1 cellular context compared by ENCODE assay signal in the genomic region with DNA sequence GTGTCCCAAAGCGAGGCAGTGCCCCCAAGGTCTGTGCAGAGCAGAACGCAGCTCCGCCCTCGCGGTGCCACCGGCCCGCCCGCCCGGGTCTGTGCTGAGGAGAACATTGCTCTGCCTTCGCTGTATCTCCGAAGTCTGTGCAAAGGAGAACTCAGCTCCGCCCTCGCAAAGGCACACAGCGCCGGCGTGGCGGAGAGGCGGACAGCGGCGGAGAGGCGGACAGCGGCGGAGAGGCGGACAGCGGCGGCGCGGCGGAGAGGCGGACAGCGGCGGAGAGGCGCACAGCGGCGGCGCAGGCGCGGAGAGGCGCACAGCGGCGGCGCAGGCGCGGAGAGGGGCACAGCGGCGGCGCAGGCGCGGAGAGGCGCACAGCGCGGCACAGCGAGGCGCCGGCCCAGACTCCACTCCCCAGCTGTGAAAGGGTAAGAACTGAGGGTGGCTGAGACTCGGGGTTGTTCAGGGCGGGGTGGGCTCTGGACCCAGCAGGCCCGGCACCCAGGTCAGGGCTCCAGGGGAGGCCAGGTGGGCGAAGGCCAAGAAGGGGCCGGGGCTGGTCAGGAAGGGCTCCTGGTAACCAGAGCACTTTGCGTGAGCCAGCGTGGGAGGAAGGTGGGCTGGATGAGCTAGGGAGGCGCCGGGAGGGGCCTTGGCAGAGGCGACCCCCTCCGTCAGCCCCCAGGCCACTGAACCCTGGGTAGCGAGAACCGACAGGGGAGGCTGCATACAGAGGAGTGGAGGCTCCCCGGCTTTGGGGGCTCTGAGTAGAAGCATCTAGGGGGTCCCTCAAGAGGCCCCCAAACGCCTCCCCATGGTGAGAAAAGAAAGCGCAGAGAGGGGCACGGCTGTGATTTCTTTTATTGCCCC.
TF ChIP-seq lines count a peak whose summit lies in the region.
"Not testable (repeated sequence)": the region's sequence is repeated elsewhere in the genome, so short reads cannot be mapped to it uniquely, and the experiment has no call there.

No MANE protein-coding gene starts in this region.

TF ChIP-seq in HepG2, 621 proteins besides CTCF, POLR2A, EP300 and RAD21 (continued from another document and continues in another):
- TF ChIP-seq THAP11 (CRISPR knock-in tag; IDR thresholded peaks at IDR 0.05) (peak; percentile 53), GMEB1 (CRISPR knock-in tag; IDR thresholded peaks at IDR 0.05; ENCODE audit: borderline replicate concordance) (peak; percentile 60), TFAP4 (IDR thresholded peaks at IDR 0.05; ENCODE audit: borderline replicate concordance, low read depth) (peak; percentile 47; the same call in 1 of the 2 replicates), ZNF274 (CRISPR knock-in tag; IDR thresholded peaks at IDR 0.05) (peak; percentile 84), ZNF883 (CRISPR knock-in tag; IDR thresholded peaks at IDR 0.05; ENCODE audit: not compliant biosample characterization) (peak; percentile 79), ZNF749 (CRISPR knock-in tag; IDR thresholded peaks at IDR 0.05; ENCODE audit: borderline replicate concordance) (0 out of 2 replicates have a peak, but pooled peaks have one; percentile 20), ARHGAP35 (CRISPR knock-in tag; IDR thresholded peaks at IDR 0.05; ENCODE audit: borderline replicate concordance) (peak; percentile 52; the same call in 1 of the 2 replicates), NONO (CRISPR knock-in tag; conservative IDR thresholded peaks at IDR 0.05) (peak; percentile 68), ZMYM4 (CRISPR knock-in tag; IDR thresholded peaks at IDR 0.05) (0 out of 2 replicates have a peak, but pooled peaks have one; percentile 15), POLR2G (IDR thresholded peaks at IDR 0.05; ENCODE audit: low read depth, low read length) (peak; percentile 73), KMT2B (CRISPR knock-in tag; IDR thresholded peaks at IDR 0.05) (peak; percentile 58), ZNF784 (CRISPR knock-in tag; IDR thresholded peaks at IDR 0.05; ENCODE audit: borderline replicate concordance) (peak; percentile 91), YY1 (IDR thresholded peaks at IDR 0.05; ENCODE audit: insufficient read depth, insufficient replicate concordance, low read depth, low read length) (peak; percentile 15), ZBTB25 (CRISPR knock-in tag; IDR thresholded peaks at IDR 0.05) (peak; percentile 53; the same call in 1 of the 2 replicates), PHF20 (CRISPR knock-in tag; IDR thresholded peaks at IDR 0.05) (peak; percentile 66), MTERF4 (CRISPR knock-in tag; IDR thresholded peaks at IDR 0.05) (0 out of 2 replicates have a peak, but pooled peaks have one; percentile 71), PATZ1 (CRISPR knock-in tag; IDR thresholded peaks at IDR 0.05) (peak; percentile 63; the same call in 1 of the 2 replicates), ZNF574 (CRISPR knock-in tag; IDR thresholded peaks at IDR 0.05) (peak; percentile 54; the same call in 1 of the 2 replicates), ZFY (CRISPR knock-in tag; IDR thresholded peaks at IDR 0.05) (peak; percentile 74), ZNF777 (CRISPR knock-in tag; IDR thresholded peaks at IDR 0.05) (peak; percentile 98), KAT8 (CRISPR knock-in tag; IDR thresholded peaks at IDR 0.05) (0 out of 2 replicates have a peak, but pooled peaks have one; percentile 23)
- TF ChIP-seq NONO (IDR thresholded peaks at IDR 0.05) = not testable (repeated sequence)
- TF ChIP-seq, protein P1, sequence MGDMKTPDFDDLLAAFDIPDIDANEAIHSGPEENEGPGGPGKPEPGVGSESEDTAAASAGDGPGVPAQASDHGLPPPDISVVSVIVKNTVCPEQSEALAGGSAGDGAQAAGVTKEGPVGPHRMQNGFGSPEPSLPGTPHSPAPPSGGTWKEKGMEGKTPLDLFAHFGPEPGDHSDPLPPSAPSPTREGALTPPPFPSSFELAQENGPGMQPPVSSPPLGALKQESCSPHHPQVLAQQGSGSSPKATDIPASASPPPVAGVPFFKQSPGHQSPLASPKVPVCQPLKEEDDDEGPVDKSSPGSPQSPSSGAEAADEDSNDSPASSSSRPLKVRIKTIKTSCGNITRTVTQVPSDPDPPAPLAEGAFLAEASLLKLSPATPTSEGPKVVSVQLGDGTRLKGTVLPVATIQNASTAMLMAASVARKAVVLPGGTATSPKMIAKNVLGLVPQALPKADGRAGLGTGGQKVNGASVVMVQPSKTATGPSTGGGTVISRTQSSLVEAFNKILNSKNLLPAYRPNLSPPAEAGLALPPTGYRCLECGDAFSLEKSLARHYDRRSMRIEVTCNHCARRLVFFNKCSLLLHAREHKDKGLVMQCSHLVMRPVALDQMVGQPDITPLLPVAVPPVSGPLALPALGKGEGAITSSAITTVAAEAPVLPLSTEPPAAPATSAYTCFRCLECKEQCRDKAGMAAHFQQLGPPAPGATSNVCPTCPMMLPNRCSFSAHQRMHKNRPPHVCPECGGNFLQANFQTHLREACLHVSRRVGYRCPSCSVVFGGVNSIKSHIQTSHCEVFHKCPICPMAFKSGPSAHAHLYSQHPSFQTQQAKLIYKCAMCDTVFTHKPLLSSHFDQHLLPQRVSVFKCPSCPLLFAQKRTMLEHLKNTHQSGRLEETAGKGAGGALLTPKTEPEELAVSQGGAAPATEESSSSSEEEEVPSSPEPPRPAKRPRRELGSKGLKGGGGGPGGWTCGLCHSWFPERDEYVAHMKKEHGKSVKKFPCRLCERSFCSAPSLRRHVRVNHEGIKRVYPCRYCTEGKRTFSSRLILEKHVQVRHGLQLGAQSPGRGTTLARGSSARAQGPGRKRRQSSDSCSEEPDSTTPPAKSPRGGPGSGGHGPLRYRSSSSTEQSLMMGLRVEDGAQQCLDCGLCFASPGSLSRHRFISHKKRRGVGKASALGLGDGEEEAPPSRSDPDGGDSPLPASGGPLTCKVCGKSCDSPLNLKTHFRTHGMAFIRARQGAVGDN (CRISPR knock-in tag; IDR thresholded peaks at IDR 0.05) = peak; percentile 78
- TF ChIP-seq, protein P2, sequence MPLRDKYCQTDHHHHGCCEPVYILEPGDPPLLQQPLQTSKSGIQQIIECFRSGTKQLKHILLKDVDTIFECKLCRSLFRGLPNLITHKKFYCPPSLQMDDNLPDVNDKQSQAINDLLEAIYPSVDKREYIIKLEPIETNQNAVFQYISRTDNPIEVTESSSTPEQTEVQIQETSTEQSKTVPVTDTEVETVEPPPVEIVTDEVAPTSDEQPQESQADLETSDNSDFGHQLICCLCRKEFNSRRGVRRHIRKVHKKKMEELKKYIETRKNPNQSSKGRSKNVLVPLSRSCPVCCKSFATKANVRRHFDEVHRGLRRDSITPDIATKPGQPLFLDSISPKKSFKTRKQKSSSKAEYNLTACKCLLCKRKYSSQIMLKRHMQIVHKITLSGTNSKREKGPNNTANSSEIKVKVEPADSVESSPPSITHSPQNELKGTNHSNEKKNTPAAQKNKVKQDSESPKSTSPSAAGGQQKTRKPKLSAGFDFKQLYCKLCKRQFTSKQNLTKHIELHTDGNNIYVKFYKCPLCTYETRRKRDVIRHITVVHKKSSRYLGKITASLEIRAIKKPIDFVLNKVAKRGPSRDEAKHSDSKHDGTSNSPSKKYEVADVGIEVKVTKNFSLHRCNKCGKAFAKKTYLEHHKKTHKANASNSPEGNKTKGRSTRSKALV (CRISPR knock-in tag; IDR thresholded peaks at IDR 0.05) = 0 out of 2 replicates have a peak, but pooled peaks have one; percentile 19
- TF ChIP-seq, protein P3, sequence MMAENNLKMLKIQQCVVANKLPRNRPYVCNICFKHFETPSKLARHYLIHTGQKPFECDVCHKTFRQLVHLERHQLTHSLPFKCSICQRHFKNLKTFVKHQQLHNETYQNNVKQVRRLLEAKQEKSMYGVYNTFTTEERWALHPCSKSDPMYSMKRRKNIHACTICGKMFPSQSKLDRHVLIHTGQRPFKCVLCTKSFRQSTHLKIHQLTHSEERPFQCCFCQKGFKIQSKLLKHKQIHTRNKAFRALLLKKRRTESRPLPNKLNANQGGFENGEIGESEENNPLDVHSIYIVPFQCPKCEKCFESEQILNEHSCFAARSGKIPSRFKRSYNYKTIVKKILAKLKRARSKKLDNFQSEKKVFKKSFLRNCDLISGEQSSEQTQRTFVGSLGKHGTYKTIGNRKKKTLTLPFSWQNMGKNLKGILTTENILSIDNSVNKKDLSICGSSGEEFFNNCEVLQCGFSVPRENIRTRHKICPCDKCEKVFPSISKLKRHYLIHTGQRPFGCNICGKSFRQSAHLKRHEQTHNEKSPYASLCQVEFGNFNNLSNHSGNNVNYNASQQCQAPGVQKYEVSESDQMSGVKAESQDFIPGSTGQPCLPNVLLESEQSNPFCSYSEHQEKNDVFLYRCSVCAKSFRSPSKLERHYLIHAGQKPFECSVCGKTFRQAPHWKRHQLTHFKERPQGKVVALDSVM (CRISPR knock-in tag; IDR thresholded peaks at IDR 0.05) = 0 out of 2 replicates have a peak, but pooled peaks have one; percentile 13
- TF ChIP-seq, protein P4, sequence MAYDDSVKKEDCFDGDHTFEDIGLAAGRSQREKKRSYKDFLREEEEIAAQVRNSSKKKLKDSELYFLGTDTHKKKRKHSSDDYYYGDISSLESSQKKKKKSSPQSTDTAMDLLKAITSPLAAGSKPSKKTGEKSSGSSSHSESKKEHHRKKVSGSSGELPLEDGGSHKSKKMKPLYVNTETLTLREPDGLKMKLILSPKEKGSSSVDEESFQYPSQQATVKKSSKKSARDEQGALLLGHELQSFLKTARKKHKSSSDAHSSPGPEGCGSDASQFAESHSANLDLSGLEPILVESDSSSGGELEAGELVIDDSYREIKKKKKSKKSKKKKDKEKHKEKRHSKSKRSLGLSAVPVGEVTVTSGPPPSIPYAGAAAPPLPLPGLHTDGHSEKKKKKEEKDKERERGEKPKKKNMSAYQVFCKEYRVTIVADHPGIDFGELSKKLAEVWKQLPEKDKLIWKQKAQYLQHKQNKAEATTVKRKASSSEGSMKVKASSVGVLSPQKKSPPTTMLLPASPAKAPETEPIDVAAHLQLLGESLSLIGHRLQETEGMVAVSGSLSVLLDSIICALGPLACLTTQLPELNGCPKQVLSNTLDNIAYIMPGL (CRISPR knock-in tag; IDR thresholded peaks at IDR 0.05; ENCODE audit: borderline replicate concordance in 1 of 2, low read depth in 1 of 2) = peak; percentile 45 to 71; a peak in 3 of 4 replicates
